25 cellular contexts compared by ENCODE assay signal in the genomic region with DNA sequence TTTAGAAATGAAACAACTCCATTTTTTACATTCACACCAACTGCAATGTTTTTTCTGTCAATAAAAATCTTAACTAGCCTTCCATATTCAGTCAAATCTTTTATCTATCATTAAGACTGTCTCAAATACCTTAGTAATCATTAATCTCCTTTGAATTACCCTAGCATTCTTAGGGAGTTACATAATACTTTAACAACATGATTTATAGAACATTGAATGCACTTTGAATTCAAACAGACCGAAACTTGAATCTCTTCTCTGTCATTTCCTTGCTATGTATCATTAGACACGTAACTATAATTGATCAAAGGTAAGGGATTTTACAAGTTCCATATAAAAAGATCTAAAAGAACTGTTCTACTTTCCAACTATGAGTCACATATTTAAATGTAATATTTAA.
DNase-seq lines count a peak whose midpoint lies in the region; ATAC-seq and TF ChIP-seq lines count a peak whose summit lies in the region.
"Had no signal": no experiment of that assay in that cellular context is flagged by ENCODE, and none has a peak within 500 bp of the region (broad histone marks: within the 10 kb centered on the region; RNA-seq: fewer than 3 reads in every experiment).

No MANE protein-coding gene starts in this region.

- H3K36me3 Mint-ChIP-seq in mesothelial cell of epicardium: peaks cover 2% of the 10 kb centered on the region
- H3K36me3 Mint-ChIP-seq in nephron progenitor cell (ENCODE audit: low read depth): no peaks in the 10 kb centered on the region
- H3K36me3 Mint-ChIP-seq: CD14-positive monocyte; CD8-positive, alpha-beta memory T cell had no signal

- H3K36me3 ChIP-seq in SK-N-SH (replicated peaks in 1 of 2; ENCODE audit: control insufficient read depth in 1 of 2, insufficient read depth in 2 of 2, low read length in 1 of 2) (no peaks in the 10 kb centered on the region), Peyer's patch (no peaks in the 10 kb centered on the region), adrenal gland (replicated peaks in 1 of 2) (no peaks in the 10 kb centered on the region)
- H3K36me3 ChIP-seq: BE2C, SJCRH30 had no signal

- no peak for TF ChIP-seq POLR2A in Peyer's patch (IDR thresholded peaks at IDR 0.05)
- no peak for TF ChIP-seq POLR2A in adrenal gland (IDR thresholded peaks at IDR 0.05)

- no peak overlapping the region for H3K4me2 ChIP-seq in SK-N-SH

- CTCF ChIA-PET in SK-N-SH (lab: Yijun Ruan, JAX): interaction anchor here (1.7 kb wide), 1 partner anchor 20 kb away, joined by 3 read pairs; no protein-coding TSS in a partner anchor

- peak overlapping the region; percentile 71 for H3K27ac Mint-ChIP-seq in mesothelial cell of epicardium
- H3K27ac Mint-ChIP-seq in nephron progenitor cell: no peak overlapping the region
- H3K27ac Mint-ChIP-seq: CD14-positive monocyte; CD8-positive, alpha-beta memory T cell had no signal

- no peaks in the 10 kb centered on the region for H3F3A ChIP-seq in SK-N-SH (replicated peaks; ENCODE audit: insufficient read depth)

- H3K79me2 ChIP-seq in SK-N-SH (ENCODE audit: insufficient read depth): no peaks in the 10 kb centered on the region

- no peaks in the 10 kb centered on the region for H3K27me3 Mint-ChIP-seq in mesothelial cell of epicardium (ENCODE audit: low read depth)
- H3K27me3 Mint-ChIP-seq in nephron progenitor cell (ENCODE audit: low read depth, poor library complexity): no peaks in the 10 kb centered on the region
- H3K27me3 Mint-ChIP-seq: CD8-positive, alpha-beta memory T cell had no signal

- DNase-seq in SK-N-SH (no peak), glomerular visceral epithelial cell (ENCODE audit: extremely low spot score) (peak; percentile 19), mesothelial cell of epicardium (ENCODE audit: low spot score in 2 of 2, unreplicated experiment in 2 of 2) (no peak), nephron progenitor cell (no peak), Peyer's patch (no peak), adrenal gland (no peak)
- DNase-seq: ACHN; BE2C; CD8-positive, alpha-beta memory T cell; GM23248; H7; Kasumi-1; NCI-H1092 treated with DMSO at 0.1 percent for 48 hours; NCI-H1436; NCI-H187 treated with DMSO at 0.1 percent for 48 hours; NCI-H2107; NCI-H524; NCI-H774; SJCRH30 had no signal

- no peak overlapping the region for H3K27ac ChIP-seq in SK-N-SH (ENCODE audit: low read depth in 2 of 2, low read length in 1 of 2)
- no peak overlapping the region for H3K27ac ChIP-seq in Peyer's patch
- no peak overlapping the region for H3K27ac ChIP-seq in adrenal gland
- H3K27ac ChIP-seq: 22Rv1, GM23248, SJCRH30 had no signal

- H3K27me3 ChIP-seq in SK-N-SH (ENCODE audit: insufficient read depth) (no peaks in the 10 kb centered on the region), Peyer's patch (no peaks in the 10 kb centered on the region), adrenal gland (no peaks in the 10 kb centered on the region)
- H3K27me3 ChIP-seq: BE2C, SJCRH30 had no signal

- H3K9me2 ChIP-seq in SK-N-SH: no peaks in the 10 kb centered on the region

- POLR2A ChIA-PET in SK-N-SH (lab: Yijun Ruan, JAX): no interaction called here

- no peak for TF ChIP-seq RAD21 in SK-N-SH (IDR thresholded peaks at IDR 0.05; ENCODE audit: low read length)

- H3K9me3 ChIP-seq in SK-N-SH (no peaks in the 10 kb centered on the region), Peyer's patch (no peaks in the 10 kb centered on the region), adrenal gland (replicated peaks in 1 of 3) (no peaks in the 10 kb centered on the region)
- H3K9me3 ChIP-seq: BE2C, SJCRH30 had no signal

- H3K4me1 Mint-ChIP-seq in mesothelial cell of epicardium (peaks cover 33% of the 10 kb centered on the region), nephron progenitor cell (peaks cover 6% of the 10 kb centered on the region)
- H3K4me1 Mint-ChIP-seq: CD14-positive monocyte; CD8-positive, alpha-beta memory T cell had no signal

- no peaks in the 10 kb centered on the region; a peak in 1 of 4 replicates for H3K4me1 ChIP-seq in SK-N-SH (ENCODE audit: control insufficient read depth in 1 of 2, insufficient read depth in 2 of 2, low read depth in 1 of 2, low read length in 1 of 2)
- no peaks in the 10 kb centered on the region for H3K4me1 ChIP-seq in Peyer's patch
- no peaks in the 10 kb centered on the region for H3K4me1 ChIP-seq in adrenal gland (replicated peaks in 1 of 2)
- H3K4me1 ChIP-seq: SJCRH30 had no signal

- H3K4me3 Mint-ChIP-seq in mesothelial cell of epicardium (no peak overlapping the region), nephron progenitor cell (no peak overlapping the region)
- H3K4me3 Mint-ChIP-seq: CD14-positive monocyte; CD8-positive, alpha-beta memory T cell had no signal

- no peak overlapping the region for H3K4me3 ChIP-seq in SK-N-SH (ENCODE audit: low read depth in 2 of 2, low read length in 1 of 2)
- no peak overlapping the region for H3K4me3 ChIP-seq in Peyer's patch
- H3K4me3 ChIP-seq in adrenal gland: no peak overlapping the region
- H3K4me3 ChIP-seq: GM23248, K562, SJCRH30 had no signal

- no peak for TF ChIP-seq EP300 in SK-N-SH (IDR thresholded peaks at IDR 0.05; ENCODE audit: borderline replicate concordance in 1 of 2, low read depth in 1 of 2, low read length in 1 of 2)

- intact Hi-C loops in adrenal gland (cut with DNase I): no loop called here

- H4K20me1 ChIP-seq in SK-N-SH (ENCODE audit: insufficient read depth): no peaks in the 10 kb centered on the region

- no peak overlapping the region for H3K9ac ChIP-seq in SK-N-SH
- H3K9ac ChIP-seq: GM23248 had no signal

- WGBS in SK-N-SH (ENCODE audit: low lambda C conversion rate): 32% methylated on average over 2 of the region's 2 CpGs
- WGBS in adrenal gland, 4 donors: 66 to 70% (median 68%) methylated on average over 2 of the region's 2 CpGs

- no peak for ATAC-seq in SK-N-SH treated with all-trans-retinoic acid at 6 μM for 48 hours
- no peak for ATAC-seq in GM21723 (IDR thresholded peaks at IDR 0.05; ENCODE audit: unreplicated experiment)
- ATAC-seq: K562, Right ventricle myocardium inferior had no signal

- H2AFZ ChIP-seq in SK-N-SH (ENCODE audit: low read depth): no peak overlapping the region
- H2AFZ ChIP-seq: GM23248 had no signal

- H3K9me3 Mint-ChIP-seq in mesothelial cell of epicardium (peaks cover 5% of the 10 kb centered on the region), nephron progenitor cell (no peaks in the 10 kb centered on the region)

- TF ChIP-seq CTCF in SK-N-SH (IDR thresholded peaks at IDR 0.05) (no peak), mesothelial cell of epicardium (IDR thresholded peaks at IDR 0.05; ENCODE audit: unreplicated experiment) (no peak), nephron progenitor cell (IDR thresholded peaks at IDR 0.05) (no peak), Peyer's patch (IDR thresholded peaks at IDR 0.05) (no peak), adrenal gland (IDR thresholded peaks at IDR 0.05) (no peak)

TF ChIP-seq in SK-N-SH treated with all-trans-retinoic acid at 6 μM for 48 hours, 23 proteins besides CTCF, POLR2A, EP300 and RAD21 (continues in another document):
- TF ChIP-seq PPARA (CRISPR knock-in tag; IDR thresholded peaks at IDR 0.05; ENCODE audit: borderline replicate concordance) (no peak), ZFP30 (CRISPR knock-in tag; IDR thresholded peaks at IDR 0.05) (no peak), ZFP3 (CRISPR knock-in tag; IDR thresholded peaks at IDR 0.05) (no peak), ESRRG (CRISPR knock-in tag; IDR thresholded peaks at IDR 0.05) (no peak), BACH2 (CRISPR knock-in tag; IDR thresholded peaks at IDR 0.05; ENCODE audit: borderline replicate concordance) (no peak), TCF4 (CRISPR knock-in tag; IDR thresholded peaks at IDR 0.05; ENCODE audit: borderline replicate concordance) (no peak), ISL1 (CRISPR knock-in tag; IDR thresholded peaks at IDR 0.05) (peak; percentile 66), CSDC2 (CRISPR knock-in tag; IDR thresholded peaks at IDR 0.05) (no peak), GLIS3 (CRISPR knock-in tag; IDR thresholded peaks at IDR 0.05) (no peak)
- TF ChIP-seq, protein P1, sequence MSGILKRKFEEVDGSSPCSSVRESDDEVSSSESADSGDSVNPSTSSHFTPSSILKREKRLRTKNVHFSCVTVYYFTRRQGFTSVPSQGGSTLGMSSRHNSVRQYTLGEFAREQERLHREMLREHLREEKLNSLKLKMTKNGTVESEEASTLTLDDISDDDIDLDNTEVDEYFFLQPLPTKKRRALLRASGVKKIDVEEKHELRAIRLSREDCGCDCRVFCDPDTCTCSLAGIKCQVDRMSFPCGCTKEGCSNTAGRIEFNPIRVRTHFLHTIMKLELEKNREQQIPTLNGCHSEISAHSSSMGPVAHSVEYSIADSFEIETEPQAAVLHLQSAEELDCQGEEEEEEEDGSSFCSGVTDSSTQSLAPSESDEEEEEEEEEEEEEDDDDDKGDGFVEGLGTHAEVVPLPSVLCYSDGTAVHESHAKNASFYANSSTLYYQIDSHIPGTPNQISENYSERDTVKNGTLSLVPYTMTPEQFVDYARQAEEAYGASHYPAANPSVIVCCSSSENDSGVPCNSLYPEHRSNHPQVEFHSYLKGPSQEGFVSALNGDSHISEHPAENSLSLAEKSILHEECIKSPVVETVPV (CRISPR knock-in tag; IDR thresholded peaks at IDR 0.05): no peak

TF ChIP-seq in SK-N-SH, 30 proteins besides CTCF, POLR2A, EP300 and RAD21 (continues in another document):
- TF ChIP-seq RCOR1 (IDR thresholded peaks at IDR 0.05; ENCODE audit: low read length) (no peak), TAF1 (IDR thresholded peaks at IDR 0.05; ENCODE audit: borderline replicate concordance, low read depth, low read length) (no peak), FOXM1 (IDR thresholded peaks at IDR 0.05; ENCODE audit: low read depth) (no peak), JUND (IDR thresholded peaks at IDR 0.05) (no peak)
- TF ChIP-seq, protein P2, sequence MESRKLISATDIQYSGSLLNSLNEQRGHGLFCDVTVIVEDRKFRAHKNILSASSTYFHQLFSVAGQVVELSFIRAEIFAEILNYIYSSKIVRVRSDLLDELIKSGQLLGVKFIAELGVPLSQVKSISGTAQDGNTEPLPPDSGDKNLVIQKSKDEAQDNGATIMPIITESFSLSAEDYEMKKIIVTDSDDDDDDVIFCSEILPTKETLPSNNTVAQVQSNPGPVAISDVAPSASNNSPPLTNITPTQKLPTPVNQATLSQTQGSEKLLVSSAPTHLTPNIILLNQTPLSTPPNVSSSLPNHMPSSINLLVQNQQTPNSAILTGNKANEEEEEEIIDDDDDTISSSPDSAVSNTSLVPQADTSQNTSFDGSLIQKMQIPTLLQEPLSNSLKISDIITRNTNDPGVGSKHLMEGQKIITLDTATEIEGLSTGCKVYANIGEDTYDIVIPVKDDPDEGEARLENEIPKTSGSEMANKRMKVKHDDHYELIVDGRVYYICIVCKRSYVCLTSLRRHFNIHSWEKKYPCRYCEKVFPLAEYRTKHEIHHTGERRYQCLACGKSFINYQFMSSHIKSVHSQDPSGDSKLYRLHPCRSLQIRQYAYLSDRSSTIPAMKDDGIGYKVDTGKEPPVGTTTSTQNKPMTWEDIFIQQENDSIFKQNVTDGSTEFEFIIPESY (IDR thresholded peaks at IDR 0.05; ENCODE audit: borderline replicate concordance, low read depth): no peak
